30 cellular contexts compared by ENCODE assay signal in genomic region chr9:31870276-31870675, GRCh38.
"Had no signal": no experiment of that assay in that cellular context is flagged by ENCODE, and none has a peak within 500 bp of the region (broad histone marks: within the 10 kb centered on the region; RNA-seq: fewer than 3 reads in every experiment).

No MANE protein-coding gene starts in this region.

- H3K27ac ChIP-seq: adrenal gland, ascending aorta, body of pancreas, brain microvascular endothelial cell, breast epithelium, cardiac muscle cell had no signal

- H3K9me3 ChIP-seq: ascending aorta, body of pancreas had no signal

- H3K36me3 ChIP-seq: adrenal gland, ascending aorta, brain microvascular endothelial cell, breast epithelium, cardiac muscle cell had no signal

- H3K27me3 ChIP-seq: adrenal gland, ascending aorta, body of pancreas, brain microvascular endothelial cell, breast epithelium, cardiac muscle cell had no signal

- H3K4me3 ChIP-seq: adrenal gland, ascending aorta, body of pancreas, breast epithelium, cardiac muscle cell had no signal

- DNase-seq: activated effector memory CD4-positive, alpha-beta T cell treated with anti-CD3 and anti-CD28 coated beads, Interleukin-2, amount 50 U/mL, for 16 hours; activated effector memory CD4-positive, alpha-beta T cell treated with Interleukin-2 at 50 U/mL for 16 hours; activated gamma-delta T cell; activated gamma-delta T cell treated with Interleukin-2 at 50 U/mL for 16 hours; activated naive CD4-positive, alpha-beta T cell; activated naive CD4-positive, alpha-beta T cell treated with anti-CD3 and anti-CD28 coated beads for 36 hours; activated naive CD4-positive, alpha-beta T cell treated with anti-CD3 and anti-CD28 coated beads, Interleukin-2, amount 10 ng/mL, durations not matched to agents 7 days and 5 days; activated naive CD4-positive, alpha-beta T cell treated with anti-CD3 and anti-CD28 coated beads, Interleukin-2, amount 50 U/mL, for 16 hours; activated naive CD4-positive, alpha-beta T cell treated with Interleukin-2 at 50 U/mL for 16 hours; activated naive CD8-positive, alpha-beta T cell treated with anti-CD3 and anti-CD28 coated beads for 36 hours; activated naive CD8-positive, alpha-beta T cell treated with anti-CD3 and anti-CD28 coated beads, Interleukin-2, amount 10 ng/mL, durations not matched to agents 7 days and 5 days; activated naive CD8-positive, alpha-beta T cell treated with anti-CD3 and anti-CD28 coated beads, Interleukin-2, amount 50 U/mL, for 24 hours; activated T-cell treated with anti-CD3 and anti-CD28 coated beads, Interleukin-2, amount 50 U/mL, for 1 hour; activated T-cell treated with anti-CD3 and anti-CD28 coated beads, Interleukin-2, amount 50 U/mL, for 24 hours; activated T-cell treated with anti-CD3 and anti-CD28 coated beads, Interleukin-2, amount 50 U/mL, for 4 hours; activated T-cell treated with anti-CD3 and anti-CD28 coated beads, Interleukin-2, amount 50 U/mL, for 48 hours; activated T-cell treated with anti-CD3 and anti-CD28 coated beads, Interleukin-2, amount 50 U/mL, for 72 hours; adrenal gland; amniotic stem cell; amygdala; anterior cingulate cortex; aorta; body of pancreas; brain microvascular endothelial cell; caudate nucleus; central memory CD4-positive, alpha-beta T cell; cerebellar nuclear complex had no signal
